28 cellular contexts compared by ENCODE assay signal in the genomic region with DNA sequence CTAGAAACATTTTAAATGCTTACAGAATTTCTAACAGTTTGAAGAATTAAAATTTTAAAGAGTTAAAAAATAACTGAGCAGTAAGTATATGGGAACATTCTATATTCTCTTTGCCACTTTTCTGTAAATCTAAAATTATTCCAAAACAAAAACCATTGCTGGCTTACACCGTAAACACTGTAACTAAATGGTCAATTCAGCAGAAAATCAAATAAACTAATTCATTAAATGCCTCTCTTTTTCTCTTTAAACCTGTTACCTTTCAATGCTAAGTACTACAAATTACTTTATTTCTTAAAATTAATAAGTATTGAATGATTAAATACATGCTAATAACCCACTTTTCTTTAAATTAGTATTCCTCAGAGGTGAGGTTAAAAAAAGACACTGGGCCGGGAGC. TPM values are rescaled to one million over a fixed set of nuclear protein-coding genes. Genes with fewer than 3 reads are reported as not detected.
DNase-seq lines count a peak whose midpoint lies in the region; ATAC-seq, FAIRE-seq and TF ChIP-seq lines count a peak whose summit lies in the region.
"Had no signal": no experiment of that assay in that cellular context is flagged by ENCODE, and none has a peak within 500 bp of the region (broad histone marks: within the 10 kb centered on the region; RNA-seq: fewer than 3 reads in every experiment).

No MANE protein-coding gene starts in this region.

- intact Hi-C loops in HepG2 (cut with micrococcal nuclease; ENCODE audit: unreplicated experiment) = no loop called here
- intact Hi-C loops in right lobe of liver (cut with DNase I) = no loop called here

- CTCF ChIA-PET in HepG2 (lab: Yijun Ruan, JAX; ENCODE audit: low intra/inter-chr PET ratio, low total read pairs) = no interaction called here

- no TSS peak for BruUV-seq in HepG2 (replicated peaks; lab: Mats Ljungman, UMichigan)

- H3K27me3 ChIP-seq in HepG2 (ENCODE audit: control insufficient read depth in 1 of 2, insufficient read depth in 2 of 2, low read length in 2 of 2) (no peaks in the 10 kb centered on the region), right lobe of liver (no peaks in the 10 kb centered on the region)
- H3K27me3 ChIP-seq: BE2C, BLaER1 had no signal

- H3K79me2 ChIP-seq in HepG2 (ENCODE audit: insufficient read depth, low read length) = no peaks in the 10 kb centered on the region

- no peaks in the 10 kb centered on the region for H3K36me3 ChIP-seq in HepG2 (replicated peaks in 1 of 2; ENCODE audit: control insufficient read depth in 1 of 2, insufficient read depth in 2 of 2, low read length in 2 of 2)
- H3K36me3 ChIP-seq in right lobe of liver = no peaks in the 10 kb centered on the region
- H3K36me3 ChIP-seq: BE2C, BLaER1 had no signal

- H3K9ac ChIP-seq in HepG2 (ENCODE audit: insufficient read depth, low read depth, low read length) = no peak overlapping the region
- H3K9ac ChIP-seq: BLaER1 had no signal

- POLR2A ChIA-PET in HepG2 (lab: Yijun Ruan, JAX) = no interaction called here

- H3K4me3 ChIP-seq in HepG2 (replicated peaks in 1 of 3; ENCODE audit: insufficient read depth in 1 of 3, low read depth in 2 of 3, low read length in 3 of 3) = no peak overlapping the region
- H3K4me3 ChIP-seq in right lobe of liver = no peak overlapping the region
- H3K4me3 ChIP-seq: BLaER1, GM12878 had no signal

- no peak overlapping the region for H3K27ac ChIP-seq in HepG2 (ENCODE audit: extremely low read length, insufficient read depth, low read length)
- H3K27ac ChIP-seq in right lobe of liver = no peak overlapping the region
- H3K27ac ChIP-seq: 22Rv1, BLaER1 had no signal

- H3K4me1 ChIP-seq in HepG2 (ENCODE audit: insufficient read depth, low read length) = no peaks in the 10 kb centered on the region
- H3K4me1 ChIP-seq in right lobe of liver = no peaks in the 10 kb centered on the region
- H3K4me1 ChIP-seq: BE2C had no signal

- no peak for DNase-seq in HepG2 (ENCODE audit: low spot score)
- no peak for DNase-seq in right lobe of liver
- DNase-seq in NCI-H146 treated with DMSO at 0.1 percent for 48 hours (lab: John Stamatoyannopoulos, UW; ENCODE audit: unreplicated experiment) = no peak
- DNase-seq: ACHN; BE2C; C1 segment of cervical spinal cord; CD4-positive, alpha-beta memory T cell; CD4-positive, CD25-positive, alpha-beta regulatory T cell; CD8-positive, alpha-beta memory T cell; COR-L47; DMS 273 treated with DMSO at 0.1 percent for 48 hours; DMS153; DMS53; DMS79; DND-41; EL; GDM1 had no signal

- TF ChIP-seq CTCF in HepG2 (CRISPR knock-in tag; IDR thresholded peaks at IDR 0.05) = no peak
- TF ChIP-seq CTCF in right lobe of liver (IDR thresholded peaks at IDR 0.05) = no peak

- TF ChIP-seq EP300 in HepG2 (IDR thresholded peaks at IDR 0.05; ENCODE audit: low read depth in 2 of 2, low read length in 2 of 2) (no peak), HepG2 (CRISPR knock-in tag; IDR thresholded peaks at IDR 0.05; ENCODE audit: borderline replicate concordance) (no peak)

- TF ChIP-seq POLR2A in HepG2 (IDR thresholded peaks at IDR 0.05; ENCODE audit: insufficient read depth in 1 of 2, low read depth in 2 of 2, low read length in 2 of 2) (no peak), right lobe of liver (IDR thresholded peaks at IDR 0.05) (no peak)

- no peak for FAIRE-seq in HepG2 (lab: Jason Lieb, UNC)
- peak; percentile 56 for FAIRE-seq in islet of Langerhans (lab: Jason Lieb, UNC)
- FAIRE-seq: GM12878, GM18507 had no signal

- in situ Hi-C loops in HepG2 (cut with HindIII; ENCODE audit: extremely low pct_ligation_motif_present, low pct_unique_long_range_greater_than_20kb) = no loop called here

- WGBS in HepG2 (ENCODE audit: low lambda C conversion rate) = 74% methylated on average over 2 of the region's 2 CpGs
- 94% methylated on average over 2 of the region's 2 CpGs for WGBS in right lobe of liver (ENCODE audit: insufficient coverage, low coverage, low lambda C conversion rate, missing lambda C conversion rate)

- ATAC-seq in HepG2 = no peak
- ATAC-seq in right lobe of liver = no peak
- ATAC-seq: GM12878 had no signal

- H3K4me2 ChIP-seq in HepG2 (ENCODE audit: low read depth, low read length) = no peak overlapping the region

- no peaks in the 10 kb centered on the region for H4K20me1 ChIP-seq in HepG2 (ENCODE audit: insufficient read depth, low read length)
- H4K20me1 ChIP-seq: BLaER1 had no signal

- no peaks in the 10 kb centered on the region for H3K9me3 ChIP-seq in HepG2 (ENCODE audit: low read length)
- H3K9me3 ChIP-seq in right lobe of liver = no peaks in the 10 kb centered on the region
- H3K9me3 ChIP-seq: BE2C, BLaER1 had no signal

- no peak for TF ChIP-seq RAD21 in HepG2 (CRISPR knock-in tag; IDR thresholded peaks at IDR 0.05)

- H2AFZ ChIP-seq in HepG2 (ENCODE audit: low read length) = no peak overlapping the region

RNA-seq across cellular contexts. Expression of gene TERB1, which starts 14.0 kb away (rescaled TPM):
- total RNA-seq in HepG2 (2016; rRNA removed; fragmentation: Illumina TruSeq; extraction: Trizol) (not detected in 2 replicates), right lobe of liver (not detected)
- not detected in 2 replicates for total RNA-seq in HepG2 (2016; cell fraction: cytosol; rRNA removed; fragmentation: Illumina TruSeq; extraction: Trizol; ENCODE audit: low read depth)
- total RNA-seq in HepG2 (2016; cell fraction: insoluble cytoplasmic fraction; rRNA removed; fragmentation: Illumina TruSeq; extraction: Trizol) = not detected in 2 replicates
- total RNA-seq in HepG2 (2016; cell fraction: membrane; rRNA removed; fragmentation: Illumina TruSeq; extraction: Trizol) = 0.09 and 0.10 TPM in 2 replicates
- not detected in 2 replicates for total RNA-seq in HepG2 (2016; cell fraction: nucleus; rRNA removed; fragmentation: Illumina TruSeq; extraction: Trizol)
- polyA plus RNA-seq in HepG2 (2011; rRNA removed) = not detected in 2 replicates
- not detected in 2 replicates for polyA plus RNA-seq in HepG2 (2011; cell fraction: cytosol; rRNA removed)
- not detected in 2 replicates for polyA plus RNA-seq in HepG2 (2011; cell fraction: nucleus; rRNA removed)
- not detected in 2 replicates for polyA plus RNA-seq in HepG2 (2012)
- not detected in 2 replicates for polyA plus RNA-seq in HepG2 (2016; cell fraction: cytosol; fragmentation: Illumina TruSeq; extraction: Trizol; ENCODE audit: low read depth)
- polyA plus RNA-seq in HepG2 (2016; cell fraction: insoluble cytoplasmic fraction; fragmentation: Illumina TruSeq; extraction: Trizol; ENCODE audit: low read depth) = not detected in 2 replicates
- polyA plus RNA-seq in HepG2 (2016; cell fraction: membrane; fragmentation: Illumina TruSeq; extraction: Trizol; ENCODE audit: low read depth) = not detected in 2 replicates
- polyA plus RNA-seq in HepG2 (2016; cell fraction: nucleus; fragmentation: Illumina TruSeq; extraction: Trizol; ENCODE audit: insufficient read depth, low read depth) = not detected in 2 replicates
- not detected in 2 replicates for polyA minus RNA-seq in HepG2 (2011; rRNA and poly(A)+ RNA removed; ENCODE audit: low replicate concordance)
- polyA minus RNA-seq in HepG2 (2011; cell fraction: cytosol; rRNA and poly(A)+ RNA removed) = not detected in 2 replicates
- polyA minus RNA-seq in HepG2 (2011; cell fraction: nucleus; rRNA and poly(A)+ RNA removed) = not detected in 2 replicates
- total RNA-seq: A172, A673, G401 had no signal
- polyA plus RNA-seq: AG04450; CD14-positive monocyte; CD4-positive, alpha-beta memory T cell; CD4-positive, CD25-positive, alpha-beta regulatory T cell; CD8-positive, alpha-beta memory T cell had no signal

RNA-seq across cellular contexts. Expression of gene DYNC1LI2, which starts 36.0 kb away (rescaled TPM):
- total RNA-seq in HepG2 (2016; rRNA removed; fragmentation: Illumina TruSeq; extraction: Trizol) = 107 and 135 TPM in 2 replicates
- 18.2 and 20.0 TPM in 2 replicates for total RNA-seq in HepG2 (2016; cell fraction: cytosol; rRNA removed; fragmentation: Illumina TruSeq; extraction: Trizol; ENCODE audit: low read depth)
- total RNA-seq in HepG2 (2016; cell fraction: insoluble cytoplasmic fraction; rRNA removed; fragmentation: Illumina TruSeq; extraction: Trizol) = 109 and 139 TPM in 2 replicates
- total RNA-seq in HepG2 (2016; cell fraction: membrane; rRNA removed; fragmentation: Illumina TruSeq; extraction: Trizol) = 25.6 and 31.6 TPM in 2 replicates
- 194 and 230 TPM in 2 replicates for total RNA-seq in HepG2 (2016; cell fraction: nucleus; rRNA removed; fragmentation: Illumina TruSeq; extraction: Trizol)
- polyA plus RNA-seq in HepG2 (2011; rRNA removed) = 65.5 and 67.7 TPM in 2 replicates
- 30.2 and 40.7 TPM in 2 replicates for polyA plus RNA-seq in HepG2 (2011; cell fraction: cytosol; rRNA removed)
- 210 and 219 TPM in 2 replicates for polyA plus RNA-seq in HepG2 (2011; cell fraction: nucleus; rRNA removed)
- 57.1 and 65.5 TPM in 2 replicates for polyA plus RNA-seq in HepG2 (2012)
- polyA plus RNA-seq in HepG2 (2016; cell fraction: cytosol; fragmentation: Illumina TruSeq; extraction: Trizol; ENCODE audit: low read depth) = 3.3 and 3.7 TPM in 2 replicates
- polyA plus RNA-seq in HepG2 (2016; cell fraction: insoluble cytoplasmic fraction; fragmentation: Illumina TruSeq; extraction: Trizol; ENCODE audit: low read depth) = 68.8 and 69.0 TPM in 2 replicates
- polyA plus RNA-seq in HepG2 (2016; cell fraction: membrane; fragmentation: Illumina TruSeq; extraction: Trizol; ENCODE audit: low read depth) = 9.8 and 12.1 TPM in 2 replicates
- polyA plus RNA-seq in HepG2 (2016; cell fraction: nucleus; fragmentation: Illumina TruSeq; extraction: Trizol; ENCODE audit: insufficient read depth, low read depth) = 329 and 373 TPM in 2 replicates
- 51.3 and 78.2 TPM in 2 replicates for polyA minus RNA-seq in HepG2 (2011; rRNA and poly(A)+ RNA removed; ENCODE audit: low replicate concordance)
- 27.4 and 28.7 TPM in 2 replicates for polyA minus RNA-seq in HepG2 (2011; cell fraction: cytosol; rRNA and poly(A)+ RNA removed)
- polyA minus RNA-seq in HepG2 (2011; cell fraction: nucleus; rRNA and poly(A)+ RNA removed) = 169 and 176 TPM in 2 replicates
- 10 to 100 TPM; 30.5 to 44.1 (median 37.9) TPM for total RNA-seq in right lobe of liver

RNA-seq across cellular contexts. Expression of gene NAE1, which starts 43.3 kb away (rescaled TPM):
- total RNA-seq in HepG2 (2016; rRNA removed; fragmentation: Illumina TruSeq; extraction: Trizol) (206 and 279 TPM in 2 replicates), right lobe of liver (10 to 100 TPM; 16.4 to 22.7 (median 20.2) TPM)
- 93.3 and 103 TPM in 2 replicates for total RNA-seq in HepG2 (2016; cell fraction: cytosol; rRNA removed; fragmentation: Illumina TruSeq; extraction: Trizol; ENCODE audit: low read depth)
- total RNA-seq in HepG2 (2016; cell fraction: insoluble cytoplasmic fraction; rRNA removed; fragmentation: Illumina TruSeq; extraction: Trizol) = 210 and 281 TPM in 2 replicates
- total RNA-seq in HepG2 (2016; cell fraction: membrane; rRNA removed; fragmentation: Illumina TruSeq; extraction: Trizol) = 146 and 147 TPM in 2 replicates
- 127 and 139 TPM in 2 replicates for total RNA-seq in HepG2 (2016; cell fraction: nucleus; rRNA removed; fragmentation: Illumina TruSeq; extraction: Trizol)
- polyA plus RNA-seq in HepG2 (2011; rRNA removed) = 68.2 and 95.7 TPM in 2 replicates
- polyA plus RNA-seq in HepG2 (2011; cell fraction: cytosol; rRNA removed) = 27.0 and 39.4 TPM in 2 replicates
- 79.6 and 104 TPM in 2 replicates for polyA plus RNA-seq in HepG2 (2011; cell fraction: nucleus; rRNA removed)
- 71.6 and 101 TPM in 2 replicates for polyA plus RNA-seq in HepG2 (2012)
- 66.8 and 90.6 TPM in 2 replicates for polyA plus RNA-seq in HepG2 (2016; cell fraction: cytosol; fragmentation: Illumina TruSeq; extraction: Trizol; ENCODE audit: low read depth)
- 229 TPM in 2 replicates for polyA plus RNA-seq in HepG2 (2016; cell fraction: insoluble cytoplasmic fraction; fragmentation: Illumina TruSeq; extraction: Trizol; ENCODE audit: low read depth)
- polyA plus RNA-seq in HepG2 (2016; cell fraction: membrane; fragmentation: Illumina TruSeq; extraction: Trizol; ENCODE audit: low read depth) = 102 and 113 TPM in 2 replicates
- 156 and 166 TPM in 2 replicates for polyA plus RNA-seq in HepG2 (2016; cell fraction: nucleus; fragmentation: Illumina TruSeq; extraction: Trizol; ENCODE audit: insufficient read depth, low read depth)
- 14.2 and 16.7 TPM in 2 replicates for polyA minus RNA-seq in HepG2 (2011; rRNA and poly(A)+ RNA removed; ENCODE audit: low replicate concordance)
- 26.9 and 31.3 TPM in 2 replicates for polyA minus RNA-seq in HepG2 (2011; cell fraction: cytosol; rRNA and poly(A)+ RNA removed)
- polyA minus RNA-seq in HepG2 (2011; cell fraction: nucleus; rRNA and poly(A)+ RNA removed) = 96.7 and 111 TPM in 2 replicates

RNA-seq across cellular contexts. Expression of gene CA7, which starts 56.8 kb away (rescaled TPM):
- total RNA-seq in HepG2 (2016; rRNA removed; fragmentation: Illumina TruSeq; extraction: Trizol) (not detected in 2 replicates), right lobe of liver (not detected)
- not detected in 2 replicates for total RNA-seq in HepG2 (2016; cell fraction: cytosol; rRNA removed; fragmentation: Illumina TruSeq; extraction: Trizol; ENCODE audit: low read depth)
- total RNA-seq in HepG2 (2016; cell fraction: insoluble cytoplasmic fraction; rRNA removed; fragmentation: Illumina TruSeq; extraction: Trizol) = not detected in 2 replicates
- not detected in 2 replicates for total RNA-seq in HepG2 (2016; cell fraction: membrane; rRNA removed; fragmentation: Illumina TruSeq; extraction: Trizol)
- not detected in 2 replicates for total RNA-seq in HepG2 (2016; cell fraction: nucleus; rRNA removed; fragmentation: Illumina TruSeq; extraction: Trizol)
- polyA plus RNA-seq in HepG2 (2011; rRNA removed) = not detected in 2 replicates
- 0.03 TPM in 1 of 2 replicates, not detected in the other for polyA plus RNA-seq in HepG2 (2011; cell fraction: cytosol; rRNA removed)
- not detected in 2 replicates for polyA plus RNA-seq in HepG2 (2011; cell fraction: nucleus; rRNA removed)
- polyA plus RNA-seq in HepG2 (2012) = not detected in 2 replicates
- 0.07 TPM in 1 of 2 replicates, not detected in the other for polyA plus RNA-seq in HepG2 (2016; cell fraction: cytosol; fragmentation: Illumina TruSeq; extraction: Trizol; ENCODE audit: low read depth)
- polyA plus RNA-seq in HepG2 (2016; cell fraction: insoluble cytoplasmic fraction; fragmentation: Illumina TruSeq; extraction: Trizol; ENCODE audit: low read depth) = not detected in 2 replicates
- not detected in 2 replicates for polyA plus RNA-seq in HepG2 (2016; cell fraction: membrane; fragmentation: Illumina TruSeq; extraction: Trizol; ENCODE audit: low read depth)
- not detected in 2 replicates for polyA plus RNA-seq in HepG2 (2016; cell fraction: nucleus; fragmentation: Illumina TruSeq; extraction: Trizol; ENCODE audit: insufficient read depth, low read depth)
- polyA minus RNA-seq in HepG2 (2011; rRNA and poly(A)+ RNA removed; ENCODE audit: low replicate concordance) = not detected in 2 replicates
- not detected in 2 replicates for polyA minus RNA-seq in HepG2 (2011; cell fraction: cytosol; rRNA and poly(A)+ RNA removed)
- polyA minus RNA-seq in HepG2 (2011; cell fraction: nucleus; rRNA and poly(A)+ RNA removed) = not detected in 2 replicates
- total RNA-seq: A172; A673; CD4-positive, alpha-beta memory T cell; CD4-positive, CD25-positive, alpha-beta regulatory T cell; CD8-positive, alpha-beta memory T cell; Daoy; G401; GM12878 had no signal
- polyA plus RNA-seq: AG04450; CD14-positive monocyte; CD4-positive, alpha-beta memory T cell; CD4-positive, CD25-positive, alpha-beta regulatory T cell; CD8-positive, alpha-beta memory T cell had no signal
